ENCODE assay signal across 9 cellular contexts in the genomic region with DNA sequence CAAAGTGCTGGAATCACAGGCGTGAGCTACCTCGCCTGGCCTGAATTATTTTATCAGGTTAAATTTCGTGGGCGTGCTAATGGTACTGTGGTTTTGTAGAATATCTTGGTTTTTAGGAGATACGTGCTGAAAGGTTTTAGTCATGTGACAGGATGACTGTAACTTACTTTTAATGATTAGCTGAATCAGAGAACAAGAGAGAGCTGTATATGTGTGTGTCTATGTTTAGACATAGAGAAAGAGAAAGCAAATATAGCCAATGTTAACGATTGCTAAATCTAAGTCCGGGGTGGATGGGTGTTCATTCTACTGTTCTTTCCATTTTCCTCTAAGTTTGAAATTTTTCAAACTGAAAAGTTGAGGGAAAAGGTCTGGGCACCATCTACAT. TPM values are rescaled to one million over a fixed set of nuclear protein-coding genes. Genes with fewer than 3 reads are reported as not detected.
DNase-seq lines count a peak whose midpoint lies in the region; ATAC-seq and TF ChIP-seq lines count a peak whose summit lies in the region.
"Had no signal": no experiment of that assay in that cellular context is flagged by ENCODE, and none has a peak within 500 bp of the region (broad histone marks: within the 10 kb centered on the region; RNA-seq: fewer than 3 reads in every experiment).

No MANE protein-coding gene starts in this region.

- H3F3A ChIP-seq in neural progenitor cell (ENCODE audit: low read depth), result peaks cover 10% of the 10 kb centered on the region

- H3K4me1 Mint-ChIP-seq in CD4-positive, CD25-positive, alpha-beta regulatory T cell, result peaks cover 6 to 21% (median 13%) of the 10 kb centered on the region in 4 donors
- peaks cover 37% of the 10 kb centered on the region for H3K4me1 Mint-ChIP-seq in neural progenitor cell

- no peak overlapping the region for H2BK20ac ChIP-seq in IMR-90 (ENCODE audit: low read depth, low read length)

- in situ Hi-C loops in IMR-90 (cut with MboI; ENCODE audit: low sequenced_read_pairs), result no loop called here

- peaks cover 29 to 70% of the 10 kb centered on the region in 2 experiments for H3K79me1 ChIP-seq in IMR-90 (ENCODE audit: low read depth in 1 of 2, low read length in 2 of 2)

- H3K4me2 ChIP-seq in IMR-90 (ENCODE audit: low read depth, low read length), result peak overlapping the region; percentile 41
- H3K4me2 ChIP-seq in neural progenitor cell, result no peak overlapping the region

- H4K20me1 ChIP-seq in IMR-90 (ENCODE audit: insufficient read depth, low read length), result peaks cover 16% of the 10 kb centered on the region
- H4K20me1 ChIP-seq in neural progenitor cell (ENCODE audit: low read depth), result no peaks in the 10 kb centered on the region

- H3K27ac ChIP-seq in CD4-positive, CD25-positive, alpha-beta regulatory T cell (ENCODE audit: insufficient read depth, low read length, poor library complexity, severe bottlenecking), result peak overlapping the region; percentile 76
- H3K27ac ChIP-seq in IMR-90 (ENCODE audit: insufficient read depth, low read length) (peak overlapping the region; percentile 88), dorsolateral prefrontal cortex (peak overlapping the region in 45 of 59 donors; percentile 4 to 87 (median 67)), neural progenitor cell (no peak overlapping the region)

- no TSS peak for BruUV-seq in IMR-90 (replicated peaks; lab: Mats Ljungman, UMichigan)

- H3K9me3 ChIP-seq in CD4-positive, CD25-positive, alpha-beta regulatory T cell (ENCODE audit: control insufficient read depth in 2 of 2, low read length in 2 of 2), result no peaks in the 10 kb centered on the region
- H3K9me3 ChIP-seq in IMR-90 (ENCODE audit: control insufficient read depth, insufficient read depth, low read length) (no peaks in the 10 kb centered on the region), neural progenitor cell (ENCODE audit: low read depth) (no peaks in the 10 kb centered on the region)

- H2AK9ac ChIP-seq in IMR-90 (replicated peaks; ENCODE audit: low read depth, low read length, poor library complexity), result no peak overlapping the region

- 0 out of 3 replicates have a peak overlapping the region, but pooled peaks have one; percentile 16 for H2BK15ac ChIP-seq in IMR-90 (ENCODE audit: low read depth, low read length)

- H3K36me3 Mint-ChIP-seq in CD4-positive, CD25-positive, alpha-beta regulatory T cell, result peaks cover 24% of the 10 kb centered on the region
- H3K36me3 Mint-ChIP-seq in neural progenitor cell, result peaks cover 26% of the 10 kb centered on the region

- H4K8ac ChIP-seq in IMR-90 (ENCODE audit: low read depth in 2 of 2, low read length in 2 of 2), result peak overlapping the region in 1 of 2 experiments; percentile 59; a peak in 3 of 4 replicates

- H4K91ac ChIP-seq in IMR-90 (ENCODE audit: insufficient read depth, low read depth, low read length), result no peak overlapping the region

- H3K4me3 Mint-ChIP-seq in CD4-positive, CD25-positive, alpha-beta regulatory T cell, result peak overlapping the region; percentile 46 to 60 (median 52)
- no peak overlapping the region for H3K4me3 Mint-ChIP-seq in neural progenitor cell

- CTCF ChIA-PET in IMR-90 (lab: Yijun Ruan, JAX), result interaction anchor here (0.6 to 1.3 kb wide), 4 partner anchors 32 to 103 kb away, joined by 3 to 7 read pairs (median 6); no protein-coding TSS in a partner anchor

- 0 out of 2 replicates have a peak overlapping the region, but pooled peaks have one; percentile 14 for H3K23ac ChIP-seq in IMR-90 (ENCODE audit: low read depth, low read length)

- no peaks in the 10 kb centered on the region for H3K27me3 ChIP-seq in CD4-positive, CD25-positive, alpha-beta regulatory T cell (ENCODE audit: control insufficient read depth, insufficient read depth, low read length)
- no peaks in the 10 kb centered on the region for H3K27me3 ChIP-seq in IMR-90 (ENCODE audit: control insufficient read depth, insufficient read depth, low read length)
- H3K27me3 ChIP-seq in dorsolateral prefrontal cortex, result no peaks in the 10 kb centered on the region
- no peaks in the 10 kb centered on the region for H3K27me3 ChIP-seq in neural progenitor cell

- peak overlapping the region; percentile 64 for H3K18ac ChIP-seq in IMR-90 (ENCODE audit: low read depth, low read length)

- peak overlapping the region; percentile 48 to 93 (median 89) for H3K27ac Mint-ChIP-seq in CD4-positive, CD25-positive, alpha-beta regulatory T cell
- H3K27ac Mint-ChIP-seq in neural progenitor cell, result peak overlapping the region; percentile 72

- H3K9me3 Mint-ChIP-seq in CD4-positive, CD25-positive, alpha-beta regulatory T cell, result no peaks in the 10 kb centered on the region
- no peaks in the 10 kb centered on the region for H3K9me3 Mint-ChIP-seq in neural progenitor cell

- H2BK120ac ChIP-seq in IMR-90 (ENCODE audit: low read depth, low read length), result peak overlapping the region; percentile 39; the same call in 1 of the 2 replicates

- peak overlapping the region; percentile 85 for H2BK5ac ChIP-seq in IMR-90 (ENCODE audit: low read depth, low read length, poor library complexity, severe bottlenecking)

- H3K4me3 ChIP-seq in CD4-positive, CD25-positive, alpha-beta regulatory T cell (ENCODE audit: low read depth, low read length), result peak overlapping the region; percentile 33
- no peak overlapping the region for H3K4me3 ChIP-seq in IMR-90 (ENCODE audit: insufficient read depth, low read depth, low read length)
- H3K4me3 ChIP-seq in dorsolateral prefrontal cortex, result no peak overlapping the region
- H3K4me3 ChIP-seq in neural progenitor cell, result no peak overlapping the region

- H4K5ac ChIP-seq in IMR-90 (ENCODE audit: low read depth, low read length), result peak overlapping the region; percentile 36

- peak overlapping the region; percentile 56; the same call in 1 of the 2 replicates for H3K4ac ChIP-seq in IMR-90 (ENCODE audit: low read depth, low read length)

- no peaks in the 10 kb centered on the region for H3K27me3 Mint-ChIP-seq in CD4-positive, CD25-positive, alpha-beta regulatory T cell
- H3K27me3 Mint-ChIP-seq in neural progenitor cell (ENCODE audit: insufficient read depth, low read depth), result peaks cover 2% of the 10 kb centered on the region

- H2AFZ ChIP-seq in IMR-90 (replicated peaks; ENCODE audit: low read length, poor library complexity), result no peak overlapping the region
- H2AFZ ChIP-seq in neural progenitor cell (replicated peaks), result no peak overlapping the region

- H3K9ac ChIP-seq in IMR-90 (ENCODE audit: low read depth, low read length) (peak overlapping the region; percentile 43), neural progenitor cell (no peak overlapping the region)

- peak in 2 of 3 donors; percentile 36 to 43 for DNase-seq in CD4-positive, CD25-positive, alpha-beta regulatory T cell
- DNase-seq in IMR-90, result peak; percentile 42
- DNase-seq in dorsolateral prefrontal cortex, result no peak
- no peak for DNase-seq in neural progenitor cell (ENCODE audit: low spot score)
- no peak for DNase-seq in amygdala (lab: John Stamatoyannopoulos, UW)
- DNase-seq in NCI-H748 treated with DMSO at 0.1 percent for 48 hours (lab: John Stamatoyannopoulos, UW), result no peak
- no peak for DNase-seq in LoVo (ENCODE audit: low spot score)
- DNase-seq: T-helper 9 cell had no signal

- no CpG with 5 or more reads among the region's 7 CpGs for WGBS in IMR-90 (ENCODE audit: extremely low coverage in 2 of 2, insufficient read length in 1 of 2), 2 experiments

- peak overlapping the region; percentile 54 for H3K14ac ChIP-seq in IMR-90 (replicated peaks; ENCODE audit: low read depth, low read length)

- intact Hi-C loops in IMR-90 (cut with micrococcal nuclease) (loop anchor here (5.0 to 10.0 kb wide), 2 partner anchors 34 to 141 kb away; no protein-coding TSS in a partner anchor), dorsolateral prefrontal cortex (cut with DNase I) (no loop called here)

- H3K36me3 ChIP-seq in CD4-positive, CD25-positive, alpha-beta regulatory T cell (ENCODE audit: control insufficient read depth, insufficient read depth, low read length), result peaks cover 79% of the 10 kb centered on the region
- H3K36me3 ChIP-seq in IMR-90 (ENCODE audit: control insufficient read depth, insufficient read depth, low read length) (peaks cover 66% of the 10 kb centered on the region), neural progenitor cell (no peaks in the 10 kb centered on the region)

- 0 out of 2 replicates have a peak overlapping the region, but pooled peaks have one; percentile 33 for H3K56ac ChIP-seq in IMR-90 (ENCODE audit: extremely low read depth, insufficient read depth, low read length)

- H2AK5ac ChIP-seq in IMR-90 (ENCODE audit: low read depth, low read length), result peak overlapping the region; percentile 38; the same call in 1 of the 2 replicates

- peaks cover 3% of the 10 kb centered on the region for H3K79me2 ChIP-seq in neural progenitor cell (ENCODE audit: low read depth)

- peak; percentile 74 to 77 for ATAC-seq in CD4-positive, CD25-positive, alpha-beta regulatory T cell (ENCODE audit: low read depth in 2 of 2)
- peak; percentile 8 for ATAC-seq in IMR-90 (ENCODE audit: low read depth)
- ATAC-seq in GM21515 (IDR thresholded peaks at IDR 0.05; ENCODE audit: unreplicated experiment), result no peak

- dilution Hi-C loops in IMR-90 (cut with HindIII; ENCODE audit: low sequenced_read_pairs, unreplicated experiment), result no loop called here

- no peak for TF ChIP-seq RAD21 in IMR-90 (IDR thresholded peaks at IDR 0.05; ENCODE audit: low read length)

- TF ChIP-seq POLR2A in IMR-90 (IDR thresholded peaks at IDR 0.05; ENCODE audit: low read depth, low read length), result no peak

- POLR2A ChIA-PET in IMR-90 (lab: Charles Lee; ENCODE audit: unreplicated experiment), result no interaction called here

- peaks cover 18% of the 10 kb centered on the region for H3K4me1 ChIP-seq in CD4-positive, CD25-positive, alpha-beta regulatory T cell (ENCODE audit: control insufficient read depth, insufficient read depth, low read length, poor library complexity, severe bottlenecking)
- H3K4me1 ChIP-seq in IMR-90 (ENCODE audit: control insufficient read depth, insufficient read depth, low read length) (peaks cover 34% of the 10 kb centered on the region), neural progenitor cell (peaks cover 27% of the 10 kb centered on the region)

- TF ChIP-seq CTCF in IMR-90 (conservative IDR thresholded peaks at IDR 0.05; ENCODE audit: low read depth, low read length) (no peak), dorsolateral prefrontal cortex (IDR thresholded peaks at IDR 0.05 in 54 of 56, conservative IDR thresholded peaks at IDR 0.05 in 2 of 56; ENCODE audit: low read depth in 1 of 56, partially characterized antibody in 56 of 56) (no peak), neural progenitor cell (IDR thresholded peaks at IDR 0.05) (no peak)

- peaks cover 8% of the 10 kb centered on the region; the same call in 1 of the 2 replicates for H3K9me1 ChIP-seq in IMR-90 (ENCODE audit: insufficient read depth, low read length)

RNA-seq across cellular contexts. Expression of gene PNMA1, which starts 9.2 kb away (rescaled TPM):
- total RNA-seq in CD4-positive, CD25-positive, alpha-beta regulatory T cell, result 42.6 TPM
- 10 to 100 TPM; 45.2 to 54.1 (median 51.9) TPM for polyA plus RNA-seq in CD4-positive, CD25-positive, alpha-beta regulatory T cell
- total RNA-seq in IMR-90 (2012; rRNA removed) (6.5 and 7.5 TPM in 2 replicates), dorsolateral prefrontal cortex (100 to 1,000 TPM in 119 of 120 experiments, 10 to 100 TPM in 1; 87.5 to 250 (median 176) TPM), neural progenitor cell (ENCODE audit: low replicate concordance) (25.9 and 37.3 TPM in 2 replicates)
- 21.0 and 28.2 TPM in 2 replicates for polyA plus RNA-seq in IMR-90 (2012; rRNA removed)
- polyA plus RNA-seq in IMR-90 (2012; cell fraction: cytosol; rRNA removed), result 22.6 and 27.0 TPM in 2 replicates
- 13.7 and 19.3 TPM in 2 replicates for polyA plus RNA-seq in IMR-90 (2012; cell fraction: nucleus; rRNA removed; ENCODE audit: low replicate concordance)

Comparison
In these comparisons a context has a peak if more than half of its experiments do, and no peak if none do; other contexts are left out.
1. DNase-seq: peak in CD4-positive, CD25-positive, alpha-beta regulatory T cell (2 of 3) and IMR-90 (single experiment); none in dorsolateral prefrontal cortex (0 of 10), neural progenitor cell (single experiment), amygdala (0 of 56), NCI-H748 treated with DMSO at 0.1 percent for 48 hours (single experiment) and LoVo (single experiment).